25 cellular contexts compared by ENCODE assay signal in the genomic region with DNA sequence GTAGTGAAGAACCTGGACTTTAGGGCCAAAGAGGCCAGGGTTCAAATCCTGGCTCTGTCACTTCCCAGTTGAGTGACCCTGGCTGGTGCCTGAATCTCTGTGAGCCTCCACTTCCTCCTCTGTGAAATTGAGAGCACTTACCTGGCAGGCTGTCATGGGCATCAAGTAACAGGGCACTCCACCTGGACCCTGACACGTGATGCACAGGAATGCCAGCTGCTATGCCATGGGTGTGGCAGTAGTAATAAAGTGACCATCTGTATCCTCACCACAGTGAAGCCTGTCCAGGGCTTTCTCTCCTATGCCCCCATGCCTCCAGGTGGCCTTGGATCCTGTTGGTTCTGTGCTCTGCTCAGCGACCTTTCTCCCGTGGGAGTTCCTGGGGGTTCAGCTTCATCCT. TPM values are rescaled to one million over a fixed set of nuclear protein-coding genes. Genes with fewer than 3 reads are reported as not detected.
A peak's percentile ranks its signal among the peaks of the same experiment; 100 is the strongest.
DNase-seq lines count a peak whose midpoint lies in the region; ATAC-seq and TF ChIP-seq lines count a peak whose summit lies in the region.
"Had no signal": no experiment of that assay in that cellular context is flagged by ENCODE, and none has a peak within 500 bp of the region (broad histone marks: within the 10 kb centered on the region; RNA-seq: fewer than 3 reads in every experiment).

No MANE protein-coding gene starts in this region.

- H3K9me3 ChIP-seq in lower lobe of right lung: peaks cover 14% of the 10 kb centered on the region
- H3K9me3 ChIP-seq: prostate gland, testis had no signal

- H3K4me1 ChIP-seq in lower lobe of right lung: no peaks in the 10 kb centered on the region
- H3K4me1 ChIP-seq: ascending aorta, neural progenitor cell, prostate gland, testis had no signal

- DNase-seq in NCI-H524 (lab: John Stamatoyannopoulos, UW): peak; percentile 40 to 63
- no peak for DNase-seq in NCI-H524 treated with DMSO at 0.1 percent for 48 hours (lab: John Stamatoyannopoulos, UW)
- peak; percentile 61 for DNase-seq in NCI-H510A treated with DMSO at 0.1 percent for 48 hours (lab: John Stamatoyannopoulos, UW)
- no peak for DNase-seq in lower lobe of right lung
- no peak for DNase-seq in stimulated activated CD4-positive, alpha-beta T cell treated with anti-CD3 and anti-CD28 coated beads, Interleukin-15, amount 100 ng/mL, for 24 hours
- no peak for DNase-seq in stimulated activated CD4-positive, alpha-beta T cell treated with anti-CD3 and anti-CD28 coated beads, Interleukin-4, amount 100 ng/mL, for 4 hours
- DNase-seq: activated CD4-positive, alpha-beta T cell treated with anti-CD3 and anti-CD28 coated beads, Interleukin-2, amount 10 ng/mL, durations not matched to agents 24 days and 14 days; activated CD8-positive, alpha-beta memory T cell treated with anti-CD3 and anti-CD28 coated beads, Interleukin-2, amount 10 ng/mL, durations not matched to agents 7 days and 5 days; central memory CD4-positive, alpha-beta T cell; head of caudate nucleus; NCI-H1048; NCI-H1930; NCI-H774; OCI-M1; SIG-M5; stimulated activated CD4-positive, alpha-beta T cell treated with anti-CD3 and anti-CD28 coated beads, Interleukin-2, amount 100 ng/mL, for 24 hours; stimulated activated naive B cell treated with anti-CD40 and anti-IgM and Interleukin-4, amounts not matched to agents 10 μg/mL and 1 μg/mL and 100 μg/mL, for 72 hours; T-cell; testis had no signal

- intact Hi-C loops in lower lobe of right lung (cut with DNase I): no loop called here

- ATAC-seq in lower lobe of right lung (peak; percentile 53 to 68), HG02981 (IDR thresholded peaks at IDR 0.05; ENCODE audit: unreplicated experiment) (no peak), HG03135 (IDR thresholded peaks at IDR 0.05; ENCODE audit: unreplicated experiment) (no peak)
- ATAC-seq: activated CD8-positive, alpha-beta memory T cell treated with anti-CD3 and anti-CD28 coated beads, Interleukin-2, amount 10 ng/mL, durations not matched to agents 7 days and 5 days; activated naive CD4-positive, alpha-beta T cell treated with anti-CD3 and anti-CD28 coated beads, Interleukin-2, amount 50 U/mL, for 72 hours; stimulated activated naive B cell treated with anti-CD40 and anti-IgM and Interleukin-4, amounts not matched to agents 10 μg/mL and 1 μg/mL and 100 μg/mL, for 72 hours; T-cell had no signal

- H3K4me3 ChIP-seq in lower lobe of right lung: no peak overlapping the region
- H3K4me3 ChIP-seq: ascending aorta, neural progenitor cell, prostate gland, testis had no signal

- H3K27ac ChIP-seq in lower lobe of right lung: no peak overlapping the region
- H3K27ac ChIP-seq: ascending aorta, neural progenitor cell, prostate gland, testis had no signal

- peaks cover 86% of the 10 kb centered on the region for H3K36me3 ChIP-seq in lower lobe of right lung
- H3K36me3 ChIP-seq: prostate gland had no signal

- no peaks in the 10 kb centered on the region for H3K27me3 ChIP-seq in lower lobe of right lung (ENCODE audit: low read depth)
- H3K27me3 ChIP-seq: ascending aorta, neural progenitor cell, testis had no signal

- TF ChIP-seq CTCF in lower lobe of right lung (IDR thresholded peaks at IDR 0.05): no peak

RNA-seq across cellular contexts. Expression of a gene that starts 29.8 kb away (rescaled TPM):
- total RNA-seq in lower lobe of right lung: 98.0 TPM

Comparison
In these comparisons a context has a peak if more than half of its experiments do, and no peak if none do; other contexts are left out.
1. DNase-seq: peak in NCI-H524 (2 of 2) and NCI-H510A treated with DMSO at 0.1 percent for 48 hours (single experiment); none in NCI-H524 treated with DMSO at 0.1 percent for 48 hours (single experiment), lower lobe of right lung (single experiment), stimulated activated CD4-positive, alpha-beta T cell treated with anti-CD3 and anti-CD28 coated beads, Interleukin-15, amount 100 ng/mL, for 24 hours (single experiment) and stimulated activated CD4-positive, alpha-beta T cell treated with anti-CD3 and anti-CD28 coated beads, Interleukin-4, amount 100 ng/mL, for 4 hours (0 of 2).
2. ATAC-seq: peak in lower lobe of right lung (2 of 2); none in HG02981 (single experiment) and HG03135 (single experiment).